In genomic region chr9:127734747-127735529, GRCh38 we compare ENCODE assay signal across 8 cellular contexts. TPM values are rescaled to one million over a fixed set of nuclear protein-coding genes. Genes with fewer than 3 reads are reported as not detected.
DNase-seq lines count a peak whose midpoint lies in the region; ATAC-seq and TF ChIP-seq lines count a peak whose summit lies in the region.

TOR2A (minus strand) TSS chr9:127735294; CDS start chr9:127735270, 24 bp downstream.

- H3K27ac Mint-ChIP-seq in activated T-cell treated with anti-CD3 and anti-CD28 coated beads, Interleukin-2, amount 50 U/mL, for 24 hours, result peak within 1 kb of the TSS; percentile 94

- H3K27me3 ChIP-seq in esophagus (ENCODE audit: control insufficient read depth in 1 of 2, insufficient read depth in 2 of 2, low read length in 2 of 2), result no peaks in the 10 kb centered on the region
- H3K27me3 ChIP-seq in muscle layer of duodenum (ENCODE audit: low read depth, low read length), result no peaks in the 10 kb centered on the region

- ATAC-seq in GM21723 (IDR thresholded peaks at IDR 0.05; ENCODE audit: unreplicated experiment), result peak; percentile 83

- H3K4me1 Mint-ChIP-seq in activated T-cell treated with anti-CD3 and anti-CD28 coated beads, Interleukin-2, amount 50 U/mL, for 24 hours (ENCODE audit: low read depth), result peaks cover 22% of the 10 kb centered on the region

- H3K4me1 ChIP-seq in esophagus (ENCODE audit: control insufficient read depth in 2 of 2, insufficient read depth in 2 of 2, low read length in 1 of 2), result peaks cover 5 to 6% of the 10 kb centered on the region in 2 donors
- H3K4me1 ChIP-seq in muscle layer of duodenum (ENCODE audit: control insufficient read depth in 1 of 2, insufficient read depth in 2 of 2, low read length in 2 of 2), result peaks cover 6 to 18% of the 10 kb centered on the region in 2 donors

- H3K27ac ChIP-seq in esophagus (ENCODE audit: low read depth in 2 of 2, low read length in 1 of 2) (peak within 1 kb of the TSS; percentile 94 to 98), muscle layer of duodenum (ENCODE audit: low read length) (peak within 1 kb of the TSS; percentile 67)

- no peaks in the 10 kb centered on the region for H3K9me3 Mint-ChIP-seq in activated T-cell treated with anti-CD3 and anti-CD28 coated beads, Interleukin-2, amount 50 U/mL, for 24 hours

- peaks cover 27% of the 10 kb centered on the region for H3K36me3 Mint-ChIP-seq in activated T-cell treated with anti-CD3 and anti-CD28 coated beads, Interleukin-2, amount 50 U/mL, for 24 hours (ENCODE audit: low read depth)

- H3K4me3 ChIP-seq in esophagus (ENCODE audit: low read depth in 1 of 2, low read length in 2 of 2), result peak within 1 kb of the TSS; percentile 65 to 67
- H3K4me3 ChIP-seq in muscle layer of duodenum (ENCODE audit: low read depth in 1 of 2, low read length in 2 of 2), result peak within 1 kb of the TSS; percentile 59 to 81

- no peaks in the 10 kb centered on the region for H3K9me3 ChIP-seq in esophagus (ENCODE audit: control insufficient read depth in 2 of 2, insufficient read depth in 1 of 2, low read depth in 1 of 2, low read length in 1 of 2)
- no peaks in the 10 kb centered on the region for H3K9me3 ChIP-seq in muscle layer of duodenum (ENCODE audit: control insufficient read depth in 1 of 2, low read length in 2 of 2)

- 0 to 1% methylated on average over 69 to 76 of the region's 76 CpGs for WGBS in esophagus, 2 donors

- peak within 1 kb of the TSS; percentile 80 for H3K4me3 Mint-ChIP-seq in activated T-cell treated with anti-CD3 and anti-CD28 coated beads, Interleukin-2, amount 50 U/mL, for 24 hours

- DNase-seq in DMS79 treated with DMSO at 0.1 percent for 48 hours (lab: John Stamatoyannopoulos, UW) (peak; percentile 96), KG1 (lab: John Stamatoyannopoulos, UW) (peak; percentile 84)
- peak; percentile 98 for DNase-seq in activated T-cell treated with anti-CD3 and anti-CD28 coated beads, Interleukin-2, amount 50 U/mL, for 24 hours
- peak; percentile 94 to 95 for DNase-seq in stimulated activated CD8-positive, alpha-beta memory T cell treated with anti-CD3 and anti-CD28 coated beads, Interleukin-7, amount 100 ng/mL, for 4 hours (ENCODE audit: low read depth in 2 of 2)

- H3K27me3 Mint-ChIP-seq in activated T-cell treated with anti-CD3 and anti-CD28 coated beads, Interleukin-2, amount 50 U/mL, for 24 hours, result no peaks in the 10 kb centered on the region

- H3K36me3 ChIP-seq in esophagus (ENCODE audit: control insufficient read depth in 2 of 2, insufficient read depth in 2 of 2, low read length in 1 of 2), result peaks cover 3 to 11% of the 10 kb centered on the region in 2 donors
- peaks cover 0 to 15% of the 10 kb centered on the region in 2 donors for H3K36me3 ChIP-seq in muscle layer of duodenum (ENCODE audit: control insufficient read depth in 1 of 2, insufficient read depth in 2 of 2, low read length in 2 of 2)

TF ChIP-seq in PFSK-1, 5 proteins besides CTCF, POLR2A, EP300 and RAD21:
- no peak for TF ChIP-seq FOXP2 (optimal IDR thresholded peaks at IDR 0.05; ENCODE audit: borderline replicate concordance, extremely low read depth, extremely low read length, insufficient read depth)
- peak; percentile 70 for TF ChIP-seq POLR2AphosphoS5 (IDR thresholded peaks at IDR 0.05; ENCODE audit: low read depth, low read length)
- 0 out of 2 replicates have a peak, but pooled peaks have one; percentile 16 for TF ChIP-seq SIN3A (IDR thresholded peaks at IDR 0.05; ENCODE audit: borderline replicate concordance, insufficient read depth, low read length)
- TF ChIP-seq REST (IDR thresholded peaks at IDR 0.05; ENCODE audit: insufficient read depth in 1 of 2, low read depth in 2 of 2, low read length in 2 of 2), result no peak
- TF ChIP-seq TAF1 (IDR thresholded peaks at IDR 0.05; ENCODE audit: borderline replicate concordance, insufficient read depth, low read length), result peak; percentile 75; the same call in 1 of the 2 replicates

RNA-seq across cellular contexts. Expression of gene TOR2A, which starts in this region (rescaled TPM):
- polyA plus RNA-seq in PFSK-1 (2012; ENCODE audit: insufficient read length, low read depth), result 23.1 TPM
- 10 to 100 TPM; 10.0 to 13.2 TPM for polyA plus RNA-seq in esophagus

Comparison
In these comparisons a context has a peak if more than half of its experiments do, and no peak if none do; other contexts are left out.
1. Peak in every context shown above with its lines: DNase-seq, ATAC-seq, H3K4me3 ChIP-seq and H3K27ac ChIP-seq.